ENCODE assay signal across 11 cellular contexts in the genomic region with DNA sequence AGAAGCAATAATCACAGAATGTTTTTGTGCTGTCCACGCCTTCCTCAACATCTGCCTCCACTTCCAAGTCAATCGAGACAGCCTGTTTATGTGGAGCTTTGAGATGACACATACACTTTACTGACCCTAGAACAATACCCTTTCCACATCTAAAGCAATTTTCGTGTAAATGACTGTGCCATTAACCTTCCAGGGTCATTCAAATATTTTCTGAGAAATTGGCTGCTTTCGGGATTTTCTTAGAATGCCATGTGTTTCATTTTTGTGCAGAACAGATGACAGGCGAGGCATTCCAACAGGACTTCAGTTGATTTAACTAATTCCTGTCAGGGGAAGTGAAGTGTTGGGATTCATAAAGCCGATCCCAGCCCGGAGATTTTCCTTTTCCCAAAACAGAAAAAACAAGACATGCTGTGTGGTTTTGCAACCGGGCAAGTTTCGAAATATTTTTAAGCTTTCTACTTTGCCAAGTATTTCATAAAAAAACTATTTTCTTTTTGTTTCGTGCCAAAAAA.
A peak's percentile ranks its signal among the peaks of the same experiment; 100 is the strongest.
DNase-seq lines count a peak whose midpoint lies in the region; ATAC-seq and TF ChIP-seq lines count a peak whose summit lies in the region.
"Had no signal": no experiment of that assay in that cellular context is flagged by ENCODE, and none has a peak within 500 bp of the region (broad histone marks: within the 10 kb centered on the region; RNA-seq: fewer than 3 reads in every experiment).

No MANE protein-coding gene starts in this region.

- peak; percentile 39 for DNase-seq in HCEC 1CT
- peak; percentile 54 for DNase-seq in cerebellar cortex (ENCODE audit: low spot score)
- no peak for DNase-seq in left ventricle myocardium superior
- no peak for DNase-seq in left lobe of liver (ENCODE audit: low spot score)
- no peak for DNase-seq in NCI-H2107 (lab: John Stamatoyannopoulos, UW)
- DNase-seq: activated CD8-positive, alpha-beta memory T cell treated with anti-CD3 and anti-CD28 coated beads for 24 hours; central memory CD4-positive, alpha-beta T cell; islet precursor cell had no signal

- intact Hi-C loops in left ventricle myocardium superior (cut with micrococcal nuclease): no loop called here

- TF ChIP-seq POLR2A in GM18505 (IDR thresholded peaks at IDR 0.05; ENCODE audit: borderline replicate concordance, extremely low read depth, insufficient read depth, insufficient read length): no peak

- peak overlapping the region in 12 of 21 experiments; percentile 17 to 82 (median 54) for H3K27ac ChIP-seq in skin epidermis

- no peak overlapping the region for H3K4me3 ChIP-seq in skin epidermis

- peak; percentile 33 for ATAC-seq in left ventricle myocardium superior
- ATAC-seq in left lobe of liver: no peak
- ATAC-seq in HG02763 (IDR thresholded peaks at IDR 0.05; ENCODE audit: unreplicated experiment): no peak
- no peak for ATAC-seq in GM18505 (IDR thresholded peaks at IDR 0.05; ENCODE audit: unreplicated experiment)

Comparison
In these comparisons a context has a peak if more than half of its experiments do, and no peak if none do; other contexts are left out.
1. DNase-seq: peak in HCEC 1CT (single experiment) and cerebellar cortex (single experiment); none in left ventricle myocardium superior (single experiment), left lobe of liver (single experiment) and NCI-H2107 (single experiment).